In genomic region chr10:14527134-14527780, GRCh38 we compare ENCODE assay signal across 21 cellular contexts.
A peak's percentile ranks its signal among the peaks of the same experiment; 100 is the strongest.
DNase-seq lines count a peak whose midpoint lies in the region; ATAC-seq, FAIRE-seq and TF ChIP-seq lines count a peak whose summit lies in the region.
"Had no signal": no experiment of that assay in that cellular context is flagged by ENCODE, and none has a peak within 500 bp of the region (broad histone marks: within the 10 kb centered on the region; RNA-seq: fewer than 3 reads in every experiment).

No MANE protein-coding gene starts in this region.

- ATAC-seq in HG02870 (IDR thresholded peaks at IDR 0.05; ENCODE audit: unreplicated experiment) (peak; percentile 84), GM18861 (IDR thresholded peaks at IDR 0.05; ENCODE audit: unreplicated experiment) (no peak)
- ATAC-seq: foreskin keratinocyte, sciatic nerve had no signal

- no peaks in the 10 kb centered on the region for H3K27me3 ChIP-seq in bronchial epithelial cell (ENCODE audit: control insufficient read depth, insufficient read depth, low read length)
- H3K27me3 ChIP-seq in neutrophil = no peaks in the 10 kb centered on the region
- H3K27me3 ChIP-seq: brain microvascular endothelial cell, foreskin keratinocyte had no signal

- H3K36me3 Mint-ChIP-seq in activated T-cell treated with anti-CD3 and anti-CD28 coated beads, Interleukin-2, amount 50 U/mL, for 24 hours (ENCODE audit: low read depth) = peaks cover 92% of the 10 kb centered on the region

- H3K4me3 ChIP-seq in bronchial epithelial cell (ENCODE audit: low read depth, low read length) = no peak overlapping the region
- no peak overlapping the region for H3K4me3 ChIP-seq in neutrophil (ENCODE audit: low read depth in 1 of 2, low read length in 1 of 2)

- H3K9me3 ChIP-seq in neutrophil = no peaks in the 10 kb centered on the region

- peak overlapping the region; percentile 10 for H3K4me3 Mint-ChIP-seq in activated T-cell treated with anti-CD3 and anti-CD28 coated beads, Interleukin-2, amount 50 U/mL, for 24 hours
- H3K4me3 Mint-ChIP-seq: H9, IgD-negative memory B cell had no signal

- TF ChIP-seq CTCF in bronchial epithelial cell (IDR thresholded peaks at IDR 0.05; ENCODE audit: insufficient read depth, low read length, severe bottlenecking) (no peak), neutrophil (IDR thresholded peaks at IDR 0.05) (no peak)

- peak overlapping the region; percentile 79 for H3K27ac Mint-ChIP-seq in activated T-cell treated with anti-CD3 and anti-CD28 coated beads, Interleukin-2, amount 50 U/mL, for 24 hours
- H3K27ac Mint-ChIP-seq: H9 had no signal

- H3K9me3 Mint-ChIP-seq in activated T-cell treated with anti-CD3 and anti-CD28 coated beads, Interleukin-2, amount 50 U/mL, for 24 hours = no peaks in the 10 kb centered on the region
- H3K9me3 Mint-ChIP-seq: H9, IgD-negative memory B cell had no signal

- peaks cover 23 to 24% of the 10 kb centered on the region in 2 experiments for H3K4me1 ChIP-seq in neutrophil (ENCODE audit: control insufficient read depth in 1 of 2, insufficient read depth in 1 of 2, low read depth in 1 of 2, low read length in 1 of 2)
- H3K4me1 ChIP-seq: foreskin keratinocyte had no signal

- no peak for DNase-seq in activated T-cell treated with anti-CD3 and anti-CD28 coated beads, Interleukin-2, amount 50 U/mL, for 24 hours
- no peak for DNase-seq in activated T-cell treated with anti-CD3 and anti-CD28 coated beads, Interleukin-2, amount 50 U/mL, for 48 hours
- DNase-seq in bronchial epithelial cell (ENCODE audit: low read depth) = peak; percentile 56
- no peak for DNase-seq in occipital lobe (lab: John Stamatoyannopoulos, UW)
- DNase-seq in D341Med (ENCODE audit: low spot score) = no peak
- DNase-seq: brain microvascular endothelial cell, cortex of kidney, H9, kidney glomerular epithelial cell, NCI-H187 treated with DMSO at 0.1 percent for 48 hours, NCI-H446, nucleus accumbens had no signal

- H3K27me3 Mint-ChIP-seq in activated T-cell treated with anti-CD3 and anti-CD28 coated beads, Interleukin-2, amount 50 U/mL, for 24 hours = no peaks in the 10 kb centered on the region
- H3K27me3 Mint-ChIP-seq: IgD-negative memory B cell had no signal

- H3K36me3 ChIP-seq in bronchial epithelial cell (ENCODE audit: control insufficient read depth, insufficient read depth, low read length) (no peaks in the 10 kb centered on the region), neutrophil (peaks cover 41% of the 10 kb centered on the region)

- no peak for FAIRE-seq in bronchial epithelial cell (lab: Jason Lieb, UNC)
- FAIRE-seq: urothelium cell line had no signal

- peaks cover 81% of the 10 kb centered on the region for H3K4me1 Mint-ChIP-seq in activated T-cell treated with anti-CD3 and anti-CD28 coated beads, Interleukin-2, amount 50 U/mL, for 24 hours (ENCODE audit: low read depth)

- H3K27ac ChIP-seq in neutrophil = peak overlapping the region; percentile 54
- H3K27ac ChIP-seq: brain microvascular endothelial cell, foreskin keratinocyte, HL-60, RWPE1 had no signal
